ENCODE assay signal across 14 cellular contexts in the genomic region with DNA sequence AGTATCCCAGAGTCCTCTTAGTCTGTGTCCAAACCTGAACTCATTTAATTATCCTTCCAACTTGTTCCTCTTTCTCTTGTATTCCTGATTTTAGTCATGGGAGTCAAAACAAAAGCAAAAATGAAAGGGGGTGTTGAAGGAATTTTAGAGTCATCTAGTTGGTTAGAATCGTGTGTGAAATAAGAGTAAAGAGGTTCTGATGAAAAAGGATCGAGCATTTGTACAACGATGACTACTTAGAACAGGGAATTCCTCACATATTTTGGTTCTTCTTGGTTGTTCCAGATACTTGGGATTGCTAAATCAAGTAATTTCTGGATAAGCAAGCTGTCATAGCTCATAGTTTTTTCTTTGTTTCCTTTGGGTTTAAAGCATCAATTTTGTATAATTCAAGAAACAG.
DNase-seq lines count a peak whose midpoint lies in the region; ATAC-seq and TF ChIP-seq lines count a peak whose summit lies in the region.
"Had no signal": no experiment of that assay in that cellular context is flagged by ENCODE, and none has a peak within 500 bp of the region (broad histone marks: within the 10 kb centered on the region; RNA-seq: fewer than 3 reads in every experiment).

No MANE protein-coding gene starts in this region.

- WGBS in spleen, 5 donors: 56 to 80% (median 68%) methylated on average over 3 of the region's 3 CpGs

- H3K27ac ChIP-seq in spleen: no peak overlapping the region

- ATAC-seq in GM18907 (IDR thresholded peaks at IDR 0.05; ENCODE audit: unreplicated experiment): no peak

- peak overlapping the region; percentile 6 for H3K4me3 Mint-ChIP-seq in activated T-cell treated with anti-CD3 and anti-CD28 coated beads, Interleukin-2, amount 50 U/mL, for 24 hours
- H3K4me3 Mint-ChIP-seq: activated B cell treated with CpG ODN at 0.5 μM for 24 hours had no signal

- H3K36me3 Mint-ChIP-seq in activated T-cell treated with anti-CD3 and anti-CD28 coated beads, Interleukin-2, amount 50 U/mL, for 24 hours (ENCODE audit: low read depth): no peaks in the 10 kb centered on the region

- intact Hi-C loops in spleen (cut with DNase I; ENCODE audit: low total_unique reads): no loop called here

- peaks cover 28% of the 10 kb centered on the region for H3K4me1 Mint-ChIP-seq in activated T-cell treated with anti-CD3 and anti-CD28 coated beads, Interleukin-2, amount 50 U/mL, for 24 hours (ENCODE audit: low read depth)
- H3K4me1 Mint-ChIP-seq: activated B cell treated with CpG ODN at 0.5 μM for 24 hours had no signal

- H3K27me3 ChIP-seq in spleen (replicated peaks in 1 of 7): peaks cover 0 to 14% (median 0%) of the 10 kb centered on the region in 7 donors
- H3K27me3 ChIP-seq: BE2C had no signal

- peak overlapping the region; percentile 77 for H3K27ac Mint-ChIP-seq in activated T-cell treated with anti-CD3 and anti-CD28 coated beads, Interleukin-2, amount 50 U/mL, for 24 hours
- H3K27ac Mint-ChIP-seq: activated B cell treated with CpG ODN at 0.5 μM for 24 hours, progenitor cell of endocrine pancreas had no signal

- no peak for TF ChIP-seq POLR2A in spleen (IDR thresholded peaks at IDR 0.05)

- DNase-seq in activated T-cell treated with anti-CD3 and anti-CD28 coated beads, Interleukin-2, amount 50 U/mL, for 24 hours: no peak
- DNase-seq in activated T-cell treated with anti-CD3 and anti-CD28 coated beads for 4 hours: no peak
- peak; percentile 41 for DNase-seq in NCI-H226
- peak; percentile 69 for DNase-seq in choroid plexus epithelial cell (ENCODE audit: low read depth)
- peak; percentile 55 for DNase-seq in renal cortical epithelial cell (ENCODE audit: low read depth)
- no peak for DNase-seq in spleen
- no peak for DNase-seq in medulla oblongata (ENCODE audit: extremely low spot score)
- DNase-seq: activated B cell treated with CpG ODN at 0.5 μM for 24 hours; anterior cingulate cortex; BE2C; effector memory CD4-positive, alpha-beta T cell; glutamatergic neuron had no signal

- peaks cover 0 to 14% (median 5%) of the 10 kb centered on the region in 6 donors for H3K4me1 ChIP-seq in spleen
- H3K4me1 ChIP-seq: BE2C had no signal

- peaks cover 78% of the 10 kb centered on the region for H3K27me3 Mint-ChIP-seq in activated T-cell treated with anti-CD3 and anti-CD28 coated beads, Interleukin-2, amount 50 U/mL, for 24 hours

- no peaks in the 10 kb centered on the region for H3K36me3 ChIP-seq in spleen
- H3K36me3 ChIP-seq: BE2C had no signal

- no peaks in the 10 kb centered on the region for H3K9me3 Mint-ChIP-seq in activated T-cell treated with anti-CD3 and anti-CD28 coated beads, Interleukin-2, amount 50 U/mL, for 24 hours
- H3K9me3 Mint-ChIP-seq: activated B cell treated with CpG ODN at 0.5 μM for 24 hours had no signal

- TF ChIP-seq CTCF in choroid plexus epithelial cell (conservative IDR thresholded peaks at IDR 0.05; ENCODE audit: low read depth, low read length) (no peak), spleen (IDR thresholded peaks at IDR 0.05 in 8 of 11, conservative IDR thresholded peaks at IDR 0.05 in 3 of 11) (no peak)

- no peaks in the 10 kb centered on the region for H3K9me3 ChIP-seq in spleen
- H3K9me3 ChIP-seq: BE2C had no signal

- H3K4me3 ChIP-seq in choroid plexus epithelial cell (ENCODE audit: low read depth, low read length): no peak overlapping the region
- H3K4me3 ChIP-seq in spleen: no peak overlapping the region

Comparison
In these comparisons a context has a peak if more than half of its experiments do, and no peak if none do; other contexts are left out.
1. DNase-seq: peak in NCI-H226 (single experiment), choroid plexus epithelial cell (single experiment) and renal cortical epithelial cell (single experiment); none in activated T-cell treated with anti-CD3 and anti-CD28 coated beads, Interleukin-2, amount 50 U/mL, for 24 hours (single experiment), activated T-cell treated with anti-CD3 and anti-CD28 coated beads for 4 hours (single experiment), spleen (single experiment) and medulla oblongata (single experiment).